Comparison of ENCODE assay signal across 19 cellular contexts in genomic region chr15:63010920-63011693, GRCh38.
"Had no signal": no experiment of that assay in that cellular context is flagged by ENCODE, and none has a peak within 500 bp of the region (broad histone marks: within the 10 kb centered on the region; RNA-seq: fewer than 3 reads in every experiment).

No MANE protein-coding gene starts in this region.

- H3K9me3 Mint-ChIP-seq: naive thymus-derived CD8-positive, alpha-beta T cell had no signal

- ATAC-seq: heart left ventricle; naive thymus-derived CD8-positive, alpha-beta T cell had no signal

- DNase-seq: effector CD4-positive, alpha-beta T cell; endodermal cell; heart left ventricle; hippocampal formation; kidney glomerular epithelial cell; left ventricle myocardium inferior; naive thymus-derived CD8-positive, alpha-beta T cell; ovary; stimulated activated CD4-positive, alpha-beta T cell treated with anti-CD3 and anti-CD28 coated beads, Interleukin-2, amount 100 ng/mL, for 48 hours; stimulated activated naive CD4-positive, alpha-beta T cell treated with Interleukin-2 at 50 U/mL for 16 hours; upper lobe of left lung; uterus had no signal

- H3K27ac Mint-ChIP-seq: endodermal cell; naive thymus-derived CD8-positive, alpha-beta T cell had no signal

- H3K9me3 ChIP-seq: heart left ventricle, left ventricle myocardium inferior, ovary, right atrium auricular region, upper lobe of left lung, uterus had no signal

- H3K4me3 Mint-ChIP-seq: endodermal cell; naive thymus-derived CD8-positive, alpha-beta T cell had no signal

- H3K4me2 ChIP-seq: smooth muscle cell had no signal

- FAIRE-seq: endothelial cell of umbilical vein, frontal cortex, islet of Langerhans had no signal

- H3K4me1 ChIP-seq: uterus had no signal

- H3K36me3 Mint-ChIP-seq: naive thymus-derived CD8-positive, alpha-beta T cell had no signal

- H3K4me1 Mint-ChIP-seq: naive thymus-derived CD8-positive, alpha-beta T cell had no signal

- H3K27ac ChIP-seq: coronary artery, heart left ventricle, left ventricle myocardium inferior, ovary, right atrium auricular region, upper lobe of left lung, uterus had no signal

- H3K36me3 ChIP-seq: heart left ventricle, left ventricle myocardium inferior, ovary, right atrium auricular region, upper lobe of left lung, uterus had no signal

- H3K27me3 ChIP-seq: heart left ventricle, ovary, right atrium auricular region, upper lobe of left lung, uterus had no signal

- H3K4me3 ChIP-seq: coronary artery, heart left ventricle, left ventricle myocardium inferior, lung, ovary, right atrium auricular region, smooth muscle cell, upper lobe of left lung, uterus had no signal
